In genomic region chr21:44138039-44138438, GRCh38 we compare ENCODE assay signal across 7 cellular contexts. TPM values are rescaled to one million over a fixed set of nuclear protein-coding genes. Genes with fewer than 3 reads are reported as not detected.
A peak's percentile ranks its signal among the peaks of the same experiment; 100 is the strongest.
DNase-seq lines count a peak whose midpoint lies in the region; ATAC-seq, FAIRE-seq and TF ChIP-seq lines count a peak whose summit lies in the region.
"Not testable (repeated sequence)": the region's sequence is repeated elsewhere in the genome, so short reads cannot be mapped to it uniquely, and the experiment has no call there.

No MANE protein-coding gene starts in this region.

- H3K36me3 ChIP-seq in kidney (ENCODE audit: control insufficient read depth in 1 of 2, insufficient read depth in 2 of 2, low read length in 2 of 2); psoas muscle (ENCODE audit: insufficient read depth in 1 of 2, low read depth in 1 of 2): not testable (repeated sequence)

- H3K27ac Mint-ChIP-seq in central memory CD8-positive, alpha-beta T cell (ENCODE audit: low read depth), result not testable (repeated sequence)

- peak; percentile 25 for FAIRE-seq in kidney (lab: Jason Lieb, UNC)

- not testable (repeated sequence) for H3K27me3 ChIP-seq in psoas muscle (ENCODE audit: insufficient read depth in 3 of 3, low read length in 2 of 3)

- peak; percentile 66 for DNase-seq in activated T-cell treated with anti-CD3 and anti-CD28 coated beads, Interleukin-2, amount 50 U/mL, for 1 hour
- DNase-seq in central memory CD8-positive, alpha-beta T cell (ENCODE audit: low spot score in 2 of 2); kidney; psoas muscle: not testable (repeated sequence)

- not testable (repeated sequence) for H3K4me3 Mint-ChIP-seq in central memory CD8-positive, alpha-beta T cell

- WGBS in psoas muscle, 3 donors, result no CpG with 5 or more reads among the region's 15 CpGs

- H3K27ac ChIP-seq in kidney (ENCODE audit: low read depth in 2 of 2, low read length in 2 of 2); psoas muscle: not testable (repeated sequence)

- not testable (repeated sequence) for H3K9me3 ChIP-seq in kidney (ENCODE audit: control insufficient read depth in 1 of 2, low read length in 2 of 2); psoas muscle

- H3K4me1 Mint-ChIP-seq in central memory CD8-positive, alpha-beta T cell, result not testable (repeated sequence)

- not testable (repeated sequence) for H3K27me3 Mint-ChIP-seq in central memory CD8-positive, alpha-beta T cell

- H3K36me3 Mint-ChIP-seq in central memory CD8-positive, alpha-beta T cell (ENCODE audit: insufficient read depth), result not testable (repeated sequence)

- not testable (repeated sequence) for H3K4me1 ChIP-seq in kidney (ENCODE audit: control insufficient read depth in 1 of 2, insufficient read depth in 1 of 2, low read depth in 1 of 2, low read length in 2 of 2); psoas muscle

- not testable (repeated sequence) for H3K9me3 Mint-ChIP-seq in central memory CD8-positive, alpha-beta T cell

- not testable (repeated sequence) for H3K4me3 ChIP-seq in kidney (ENCODE audit: low read length in 2 of 2); psoas muscle

- ATAC-seq in GM18502 (IDR thresholded peaks at IDR 0.05; ENCODE audit: poor library complexity, unreplicated experiment), result peak; percentile 47
- ATAC-seq in HG03108 (IDR thresholded peaks at IDR 0.05; ENCODE audit: unreplicated experiment), result peak; percentile 47
- peak; percentile 44 for ATAC-seq in SK-N-SH treated with all-trans-retinoic acid at 6 μM for 48 hours
- ATAC-seq in central memory CD8-positive, alpha-beta T cell (replicated peaks; ENCODE audit: extremely low read depth, poor library complexity, severe bottlenecking), result peak; percentile 37
- peak; percentile 45 to 73 (median 62) for ATAC-seq in psoas muscle

- TF ChIP-seq CTCF in kidney (IDR thresholded peaks at IDR 0.05; ENCODE audit: borderline replicate concordance, extremely low read depth, insufficient read depth), result peak; percentile 16
- TF ChIP-seq CTCF in psoas muscle (IDR thresholded peaks at IDR 0.05), result not testable (repeated sequence)

- intact Hi-C loops in kidney (cut with DNase I); psoas muscle (cut with DNase I): not testable (repeated sequence)

- H3K9ac ChIP-seq in kidney (ENCODE audit: low read length in 2 of 2), result not testable (repeated sequence)

RNA-seq across cellular contexts. Expression of gene GATD3, which starts 4.6 kb away (rescaled TPM):
- 15.8 TPM for total RNA-seq in kidney
- 18.3 TPM for polyA plus RNA-seq in kidney (ENCODE audit: insufficient read depth, low read depth, low replicate concordance)
- total RNA-seq in psoas muscle, result 10 to 100 TPM in 2 of 4 donors, 1 to 10 TPM in 2; 6.7 to 13.8 (median 10.6) TPM
- 100 to 1,000 TPM in 1 of 3 donors, 10 to 100 TPM in 1, 1 to 10 TPM in 1; 8.6 to 188 (median 10.7) TPM for polyA plus RNA-seq in psoas muscle

RNA-seq across cellular contexts. Expression of gene PWP2, which starts 30.8 kb away (rescaled TPM):
- 8.1 TPM for total RNA-seq in kidney
- 0.84 TPM for polyA plus RNA-seq in kidney (ENCODE audit: insufficient read depth, low read depth, low replicate concordance)
- 1 to 10 TPM in 3 of 4 donors, under 1 TPM in 1; 0.56 to 3.2 (median 2.8) TPM for total RNA-seq in psoas muscle
- 1 to 10 TPM; 2.2 to 8.8 (median 3.0) TPM for polyA plus RNA-seq in psoas muscle
